Comparison of ENCODE assay signal across 29 cellular contexts in genomic region chr6:122449084-122449483, GRCh38. TPM values are rescaled to one million over a fixed set of nuclear protein-coding genes. Genes with fewer than 3 reads are reported as not detected.
DNase-seq lines count a peak whose midpoint lies in the region; ATAC-seq, FAIRE-seq and TF ChIP-seq lines count a peak whose summit lies in the region.
"Had no signal": no experiment of that assay in that cellular context is flagged by ENCODE, and none has a peak within 500 bp of the region (broad histone marks: within the 10 kb centered on the region; RNA-seq: fewer than 3 reads in every experiment).

No MANE protein-coding gene starts in this region.

- peaks cover 97% of the 10 kb centered on the region for H3K36me3 Mint-ChIP-seq in CD4-positive, alpha-beta T cell (ENCODE audit: low read depth)
- peaks cover 55% of the 10 kb centered on the region for H3K36me3 Mint-ChIP-seq in activated naive CD8-positive, alpha-beta T cell treated with anti-CD3 and anti-CD28 coated beads, Interleukin-2, amount 50 U/mL, for 24 hours (ENCODE audit: low read depth)
- peaks cover 22 to 88% (median 35%) of the 10 kb centered on the region in 3 donors for H3K36me3 Mint-ChIP-seq in naive thymus-derived CD8-positive, alpha-beta T cell

- H3K27me3 ChIP-seq in CD4-positive, alpha-beta T cell (ENCODE audit: control insufficient read depth, insufficient read depth, low read length) = no peaks in the 10 kb centered on the region
- H3K27me3 ChIP-seq in vagina = no peaks in the 10 kb centered on the region
- H3K27me3 ChIP-seq: BLaER1, esophagus squamous epithelium, Peyer's patch, upper lobe of left lung had no signal

- no peak for TF ChIP-seq CTCF in CD4-positive, alpha-beta T cell (IDR thresholded peaks at IDR 0.05)
- TF ChIP-seq CTCF in vagina (IDR thresholded peaks at IDR 0.05) = no peak

- H3K27me3 Mint-ChIP-seq in CD4-positive, alpha-beta T cell = no peaks in the 10 kb centered on the region
- no peaks in the 10 kb centered on the region for H3K27me3 Mint-ChIP-seq in activated naive CD8-positive, alpha-beta T cell treated with anti-CD3 and anti-CD28 coated beads, Interleukin-2, amount 50 U/mL, for 24 hours
- H3K27me3 Mint-ChIP-seq in naive thymus-derived CD8-positive, alpha-beta T cell = no peaks in the 10 kb centered on the region
- H3K27me3 Mint-ChIP-seq: T-cell had no signal

- H3K9me3 Mint-ChIP-seq in CD4-positive, alpha-beta T cell = no peaks in the 10 kb centered on the region
- H3K9me3 Mint-ChIP-seq in activated naive CD8-positive, alpha-beta T cell treated with anti-CD3 and anti-CD28 coated beads, Interleukin-2, amount 50 U/mL, for 24 hours = no peaks in the 10 kb centered on the region
- no peaks in the 10 kb centered on the region for H3K9me3 Mint-ChIP-seq in naive thymus-derived CD8-positive, alpha-beta T cell
- H3K9me3 Mint-ChIP-seq: T-cell had no signal

- no peak overlapping the region for H3K27ac ChIP-seq in CD4-positive, alpha-beta T cell (ENCODE audit: low read depth, low read length)
- H3K27ac ChIP-seq in vagina = no peak overlapping the region
- H3K27ac ChIP-seq: BLaER1, esophagus squamous epithelium, Peyer's patch, upper lobe of left lung had no signal

- POLR2A ChIA-PET in CD4-positive, alpha-beta T cell (lab: Charles Lee) = interaction anchor here (1.3 to 2.0 kb wide), 2 partner anchors 22 to 50 kb away, joined by 4 to 8 read pairs; partner anchors contain the start of genes HSF2 and SERINC1
- POLR2A ChIA-PET in naive thymus-derived CD8-positive, alpha-beta T cell (lab: Charles Lee) = no interaction called here

- CTCF ChIA-PET in CD4-positive, alpha-beta T cell (lab: Charles Lee) = interaction anchor here (1.2 to 1.8 kb wide), 2 partner anchors 68 to 81 kb away, joined by 3 read pairs; no protein-coding TSS in a partner anchor

- no peak for TF ChIP-seq POLR2A in vagina (IDR thresholded peaks at IDR 0.05)

- H3K36me3 ChIP-seq in vagina = peaks cover 0 to 87% of the 10 kb centered on the region in 2 donors

- ATAC-seq in CD4-positive, alpha-beta T cell (ENCODE audit: poor library complexity) = no peak
- ATAC-seq in activated naive CD8-positive, alpha-beta T cell treated with anti-CD3 and anti-CD28 coated beads, Interleukin-2, amount 50 U/mL, for 24 hours = no peak
- no peak for ATAC-seq in naive thymus-derived CD8-positive, alpha-beta T cell
- ATAC-seq: K562, left cardiac atrium, T-cell had no signal

- H3K4me3 Mint-ChIP-seq in CD4-positive, alpha-beta T cell = no peak overlapping the region
- H3K4me3 Mint-ChIP-seq in activated naive CD8-positive, alpha-beta T cell treated with anti-CD3 and anti-CD28 coated beads, Interleukin-2, amount 50 U/mL, for 24 hours = no peak overlapping the region
- no peak overlapping the region for H3K4me3 Mint-ChIP-seq in naive thymus-derived CD8-positive, alpha-beta T cell
- H3K4me3 Mint-ChIP-seq: T-cell had no signal

- intact Hi-C loops in CD4-positive, alpha-beta T cell (cut with DNase I, micrococcal nuclease) = no loop called here
- intact Hi-C loops in vagina (cut with DNase I) = no loop called here

- no peak for DNase-seq in CD4-positive, alpha-beta T cell
- DNase-seq in GM18507 (ENCODE audit: extremely low spot score, insufficient read length, low read depth) (no peak), NCI-H2196 (lab: John Stamatoyannopoulos, UW; ENCODE audit: unreplicated experiment) (no peak), vagina (ENCODE audit: extremely low spot score in 2 of 2) (no peak), NCI-H446 treated with DMSO at 0.1 percent for 48 hours (lab: John Stamatoyannopoulos, UW) (no peak), 8988T (no peak)
- no peak for DNase-seq in activated naive CD8-positive, alpha-beta T cell treated with anti-CD3 and anti-CD28 coated beads, Interleukin-2, amount 50 U/mL, for 24 hours
- DNase-seq in naive thymus-derived CD8-positive, alpha-beta T cell = no peak
- DNase-seq: activated naive CD4-positive, alpha-beta T cell; anterior cingulate cortex; Caco-2; cortex of kidney; DND-41; esophagus squamous epithelium; left cardiac atrium; NCI-H1092 treated with DMSO at 0.1 percent for 48 hours; NCI-H1930; Peyer's patch; retina; substantia nigra; T-cell; upper lobe of left lung had no signal

- H3K4me1 ChIP-seq in vagina = no peaks in the 10 kb centered on the region
- H3K4me1 ChIP-seq: BLaER1, Caco-2, esophagus squamous epithelium, Peyer's patch, upper lobe of left lung had no signal

- H3K9me3 ChIP-seq in CD4-positive, alpha-beta T cell (ENCODE audit: control insufficient read depth, low read length) = no peaks in the 10 kb centered on the region
- H3K9me3 ChIP-seq in vagina = no peaks in the 10 kb centered on the region
- H3K9me3 ChIP-seq: BLaER1, Caco-2, esophagus squamous epithelium, HAP-1, Peyer's patch, upper lobe of left lung had no signal

- H3K4me3 ChIP-seq in vagina = no peak overlapping the region
- H3K4me3 ChIP-seq: BLaER1, esophagus squamous epithelium, HAP-1, K562, Peyer's patch, smooth muscle cell, upper lobe of left lung had no signal

- peaks cover 44% of the 10 kb centered on the region for H3K4me1 Mint-ChIP-seq in CD4-positive, alpha-beta T cell (ENCODE audit: low read depth)
- H3K4me1 Mint-ChIP-seq in activated naive CD8-positive, alpha-beta T cell treated with anti-CD3 and anti-CD28 coated beads, Interleukin-2, amount 50 U/mL, for 24 hours = peaks cover 7% of the 10 kb centered on the region
- peaks cover 14 to 28% (median 20%) of the 10 kb centered on the region in 4 donors for H3K4me1 Mint-ChIP-seq in naive thymus-derived CD8-positive, alpha-beta T cell

- H3K27ac Mint-ChIP-seq in CD4-positive, alpha-beta T cell = peak overlapping the region; percentile 71
- peak overlapping the region; percentile 22 for H3K27ac Mint-ChIP-seq in activated naive CD8-positive, alpha-beta T cell treated with anti-CD3 and anti-CD28 coated beads, Interleukin-2, amount 50 U/mL, for 24 hours
- peak overlapping the region in 9 of 10 donors; percentile 2 to 92 (median 51) for H3K27ac Mint-ChIP-seq in naive thymus-derived CD8-positive, alpha-beta T cell

- FAIRE-seq in GM18507 (lab: Jason Lieb, UNC) = peak; percentile 57
- FAIRE-seq: bronchial epithelial cell, frontal cortex, HTR-8/SVneo, K562 had no signal

RNA-seq across cellular contexts. Expression of gene SERINC1, which starts 22.5 kb away (rescaled TPM):
- total RNA-seq in CD4-positive, alpha-beta T cell = 100 to 1,000 TPM; 175 to 178 TPM
- 100 to 1,000 TPM; 143 TPM for total RNA-seq in naive thymus-derived CD8-positive, alpha-beta T cell
- polyA plus RNA-seq in naive thymus-derived CD8-positive, alpha-beta T cell = 100 to 1,000 TPM in 2 of 3 donors, 10 to 100 TPM in 1; 94.8 to 102 (median 101) TPM
- 150 TPM for total RNA-seq in vagina

RNA-seq across cellular contexts. Expression of gene HSF2, which starts 49.6 kb away (rescaled TPM):
- 10 to 100 TPM; 41.8 to 47.6 TPM for total RNA-seq in CD4-positive, alpha-beta T cell
- total RNA-seq in naive thymus-derived CD8-positive, alpha-beta T cell = 10 to 100 TPM; 30.6 to 33.3 TPM
- polyA plus RNA-seq in naive thymus-derived CD8-positive, alpha-beta T cell = 10 to 100 TPM; 17.9 to 32.6 (median 22.7) TPM
- 27.5 TPM for total RNA-seq in vagina
